ENCODE assay signal across 8 cellular contexts in genomic region chr6:159790947-159791598, GRCh38. TPM values are rescaled to one million over a fixed set of nuclear protein-coding genes. Genes with fewer than 3 reads are reported as not detected.
DNase-seq lines count a peak whose midpoint lies in the region; ATAC-seq, FAIRE-seq and TF ChIP-seq lines count a peak whose summit lies in the region.

No MANE protein-coding gene starts in this region.

- H3K27me3 Mint-ChIP-seq in chondrocyte (ENCODE audit: low read depth): no peaks in the 10 kb centered on the region

- ATAC-seq in HG02623 (IDR thresholded peaks at IDR 0.05; ENCODE audit: unreplicated experiment): no peak

- no peaks in the 10 kb centered on the region for H3K9me3 ChIP-seq in mucosa of rectum (ENCODE audit: control insufficient read depth in 2 of 2, low read length in 2 of 2)

- peak overlapping the region; percentile 90 to 95 for H3K4me3 ChIP-seq in mucosa of rectum (ENCODE audit: low read length in 2 of 2)

- H3K27ac Mint-ChIP-seq in chondrocyte (ENCODE audit: unreplicated experiment): peak overlapping the region; percentile 99

- no peaks in the 10 kb centered on the region for H3K9me3 Mint-ChIP-seq in chondrocyte (ENCODE audit: low read depth)

- H3K36me3 ChIP-seq in mucosa of rectum (ENCODE audit: control insufficient read depth in 2 of 2, insufficient read depth in 2 of 2, low read length in 2 of 2): peaks cover 9 to 24% of the 10 kb centered on the region in 2 donors

- H3K4me1 ChIP-seq in mucosa of rectum (ENCODE audit: control insufficient read depth in 2 of 2, insufficient read depth in 2 of 2, low read length in 2 of 2): peaks cover 20 to 21% of the 10 kb centered on the region in 2 donors

- peak overlapping the region; percentile 98 for H3K4me3 Mint-ChIP-seq in chondrocyte (ENCODE audit: unreplicated experiment)

- H3K4me1 Mint-ChIP-seq in chondrocyte (ENCODE audit: low read depth): peaks cover 42% of the 10 kb centered on the region

- H3K27ac ChIP-seq in mucosa of rectum (ENCODE audit: low read depth in 2 of 2, low read length in 2 of 2): peak overlapping the region; percentile 99

- DNase-seq in DMS53 (lab: John Stamatoyannopoulos, UW) (peak; percentile 40), DMS53 treated with DMSO at 0.1 percent for 48 hours (lab: John Stamatoyannopoulos, UW; ENCODE audit: unreplicated experiment) (no peak), NOMO-1 treated with DMSO at 0.1 percent for 48 hours (lab: John Stamatoyannopoulos, UW; ENCODE audit: unreplicated experiment) (peak; percentile 53), chondrocyte (ENCODE audit: low spot score) (no peak), RCC 7860 (ENCODE audit: low spot score) (no peak), D341Med (ENCODE audit: low spot score) (no peak)

- peak overlapping the region; percentile 95 to 99 for H3K9ac ChIP-seq in mucosa of rectum (ENCODE audit: low read depth in 1 of 2, low read length in 2 of 2)

- peaks cover 19% of the 10 kb centered on the region for H3K36me3 Mint-ChIP-seq in chondrocyte (ENCODE audit: low read depth)

- no peak for TF ChIP-seq CTCF in chondrocyte (IDR thresholded peaks at IDR 0.05)

- FAIRE-seq in RCC 7860 (lab: Jason Lieb, UNC): no peak

- no peaks in the 10 kb centered on the region for H3K27me3 ChIP-seq in mucosa of rectum (ENCODE audit: control insufficient read depth in 2 of 2, insufficient read depth in 2 of 2, low read length in 2 of 2)

RNA-seq across cellular contexts. Expression of gene MRPL18, which starts 0.8 kb away (rescaled TPM):
- 52.2 to 70.6 TPM (median 53.1 TPM) in 3 replicates for total RNA-seq in chondrocyte

RNA-seq across cellular contexts. Expression of gene TCP1, which starts 1.7 kb away (rescaled TPM):
- 169 to 200 TPM (median 175 TPM) in 3 replicates for total RNA-seq in chondrocyte

RNA-seq across cellular contexts. Expression of gene PNLDC1, which starts 9.0 kb away (rescaled TPM):
- not detected in 3 replicates for total RNA-seq in chondrocyte

RNA-seq across cellular contexts. Expression of gene ACAT2, which starts 29.2 kb away (rescaled TPM):
- total RNA-seq in chondrocyte: 36.0 to 43.5 TPM (median 38.4 TPM) in 3 replicates

Comparison
In these comparisons a context has a peak if more than half of its experiments do, and no peak if none do; other contexts are left out.
1. DNase-seq: peak in DMS53 (single experiment) and NOMO-1 treated with DMSO at 0.1 percent for 48 hours (single experiment); none in DMS53 treated with DMSO at 0.1 percent for 48 hours (single experiment), chondrocyte (single experiment), RCC 7860 (single experiment) and D341Med (single experiment).